8 cellular contexts compared by ENCODE assay signal in the genomic region with DNA sequence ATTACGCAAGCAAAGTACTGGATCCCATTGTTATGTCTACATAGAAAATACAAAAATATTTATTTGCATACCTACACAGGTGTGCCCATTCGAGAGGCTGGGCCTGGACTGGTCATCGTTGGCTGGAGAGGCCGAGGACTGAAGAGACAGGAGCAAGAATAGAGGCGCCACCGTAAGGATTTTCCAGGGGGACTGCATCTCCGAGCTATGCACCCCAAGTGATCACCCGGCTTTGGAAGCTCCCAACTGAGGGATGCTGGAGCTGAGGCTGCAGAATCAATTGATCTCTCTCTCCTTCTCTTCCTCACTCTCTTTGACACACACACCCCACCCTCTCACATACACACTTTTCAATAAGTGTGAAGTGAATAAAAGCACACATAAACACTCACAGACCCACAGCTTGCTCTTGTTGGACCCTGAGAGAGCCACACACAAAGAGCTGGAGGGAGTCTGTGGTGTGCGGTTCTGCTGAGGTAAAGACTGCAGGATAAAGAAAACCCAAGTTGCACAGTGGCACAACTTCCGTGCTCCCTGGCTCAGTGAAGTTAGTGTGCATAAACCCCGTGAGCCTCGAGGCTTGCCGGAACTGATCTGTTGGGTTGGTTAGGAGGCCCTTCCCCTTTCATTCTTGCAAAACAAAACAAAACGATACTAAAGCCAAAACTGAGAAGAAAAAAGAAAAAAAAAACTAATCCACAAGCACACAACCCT. TPM values are rescaled to one million over a fixed set of nuclear protein-coding genes. Genes with fewer than 3 reads are reported as not detected.
A peak's percentile ranks its signal among the peaks of the same experiment; 100 is the strongest.
DNase-seq lines count a peak whose midpoint lies in the region; ATAC-seq and TF ChIP-seq lines count a peak whose summit lies in the region.

TSS of gene AOAH (minus strand) at position 544 of the 714 bp plus-strand sequence. CDS start at position 198, 346 bp downstream.

- peaks cover 0 to 61% of the 10 kb centered on the region in 2 donors for H3K4me1 ChIP-seq in left lung

- no peaks in the 10 kb centered on the region for H3K36me3 ChIP-seq in left lung

- no peak for TF ChIP-seq CTCF in left lung (IDR thresholded peaks at IDR 0.05)

- intact Hi-C loops in left lung (cut with DNase I), result no loop called here

- peaks cover 0 to 5% of the 10 kb centered on the region in 2 donors for H3K9me3 ChIP-seq in left lung

- H3K4me3 ChIP-seq in left lung, result peak within 1 kb of the TSS; percentile 4 to 43

- peak within 1 kb of the TSS; percentile 51 to 87 for H3K27ac ChIP-seq in left lung

- peak; percentile 90 for ATAC-seq in GM21529 (IDR thresholded peaks at IDR 0.05; ENCODE audit: unreplicated experiment)
- peak; percentile 83 for ATAC-seq in left lung

- DNase-seq in CD1c-positive myeloid dendritic cell (ENCODE audit: extremely low spot score) (peak; percentile 91), MV-4-11 (lab: John Stamatoyannopoulos, UW) (peak; percentile 97), activated T-cell treated with anti-CD3 and anti-CD28 coated beads for 48 hours (ENCODE audit: low read depth) (peak; percentile 63), left lung (peak; percentile 79 to 87), middle frontal gyrus (ENCODE audit: extremely low spot score, low spot score) (no peak), NCI-H2171 (lab: John Stamatoyannopoulos, UW) (no peak)
- peak; percentile 60 for DNase-seq in stimulated activated CD8-positive, alpha-beta memory T cell treated with anti-CD3 and anti-CD28 coated beads, Interleukin-4, amount 100 ng/mL, for 24 hours (ENCODE audit: low read depth)

- no peaks in the 10 kb centered on the region for H3K27me3 ChIP-seq in left lung

RNA-seq across cellular contexts. Expression of gene AOAH, which starts in this region (rescaled TPM):
- 10 to 100 TPM; 13.4 to 28.2 TPM for total RNA-seq in left lung

Comparison
In these comparisons a context has a peak if more than half of its experiments do, and no peak if none do; other contexts are left out.
1. DNase-seq: peak in CD1c-positive myeloid dendritic cell (single experiment), MV-4-11 (single experiment), activated T-cell treated with anti-CD3 and anti-CD28 coated beads for 48 hours (single experiment), left lung (2 of 2) and stimulated activated CD8-positive, alpha-beta memory T cell treated with anti-CD3 and anti-CD28 coated beads, Interleukin-4, amount 100 ng/mL, for 24 hours (single experiment); none in middle frontal gyrus (single experiment) and NCI-H2171 (single experiment).